ENCODE assay signal across 11 cellular contexts in the genomic region with DNA sequence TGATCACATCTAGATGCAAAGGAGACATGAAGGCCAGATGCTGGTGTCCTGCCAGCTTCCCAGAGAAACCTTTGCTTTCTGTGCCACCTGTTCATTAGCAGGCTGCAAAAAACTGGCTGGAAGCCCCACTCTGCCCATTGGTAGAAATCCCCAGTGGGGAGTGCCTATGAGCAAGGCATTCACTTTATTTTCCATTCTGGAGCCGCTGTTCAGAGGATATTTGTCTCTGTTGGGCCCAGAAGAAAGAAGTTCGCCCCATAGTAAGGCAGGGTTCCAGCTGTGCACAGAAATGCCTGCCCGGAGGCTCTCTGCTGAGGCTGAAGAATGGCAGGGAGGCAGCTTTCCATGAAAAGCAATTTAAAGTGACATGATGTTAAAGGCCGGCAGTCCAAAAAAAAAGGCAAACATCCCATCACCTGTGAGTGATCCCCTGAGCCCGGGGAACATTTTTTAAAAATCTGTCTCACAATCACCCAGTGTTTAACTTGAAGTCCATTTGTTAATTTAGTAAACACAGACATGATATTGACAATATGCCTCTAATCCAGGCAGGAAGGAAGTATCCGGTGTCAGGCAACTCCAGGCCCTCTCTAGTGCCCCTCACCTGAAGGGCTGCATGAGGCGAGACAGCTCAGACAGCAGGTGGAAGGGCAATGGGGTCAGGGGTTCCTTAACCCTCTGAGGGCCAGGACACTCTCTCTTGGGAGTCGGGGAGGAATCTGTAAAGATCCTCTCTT.
DNase-seq lines count a peak whose midpoint lies in the region; ATAC-seq, FAIRE-seq and TF ChIP-seq lines count a peak whose summit lies in the region.
"Had no signal": no experiment of that assay in that cellular context is flagged by ENCODE, and none has a peak within 500 bp of the region (broad histone marks: within the 10 kb centered on the region; RNA-seq: fewer than 3 reads in every experiment).

No MANE protein-coding gene starts in this region.

- no peaks in the 10 kb centered on the region for H3K9me3 Mint-ChIP-seq in stimulated activated effector memory CD8-positive, alpha-beta T cell treated with anti-CD3 and anti-CD28 coated beads, Interleukin-12 subunit alpha, Interleukin-12 subunit beta, amount 100 ng/mL, for 72 hours
- no peaks in the 10 kb centered on the region for H3K9me3 Mint-ChIP-seq in endothelial cell (ENCODE audit: unreplicated experiment)

- no peak overlapping the region for H3K27ac Mint-ChIP-seq in stimulated activated effector memory CD8-positive, alpha-beta T cell treated with anti-CD3 and anti-CD28 coated beads, Interleukin-12 subunit alpha, Interleukin-12 subunit beta, amount 100 ng/mL, for 72 hours
- H3K27ac Mint-ChIP-seq in endothelial cell (ENCODE audit: unreplicated experiment) = no peak overlapping the region
- H3K27ac Mint-ChIP-seq: activated naive CD8-positive, alpha-beta T cell had no signal

- no peaks in the 10 kb centered on the region for H3K27me3 ChIP-seq in small intestine (ENCODE audit: control insufficient read depth in 2 of 2, insufficient read depth in 2 of 2, low read length in 2 of 2)

- intact Hi-C loops in left cardiac atrium (cut with DNase I) = no loop called here

- H3K4me3 ChIP-seq in small intestine (ENCODE audit: low read depth in 1 of 2, low read length in 2 of 2) = no peak overlapping the region

- no peak overlapping the region for H3K4me3 Mint-ChIP-seq in stimulated activated effector memory CD8-positive, alpha-beta T cell treated with anti-CD3 and anti-CD28 coated beads, Interleukin-12 subunit alpha, Interleukin-12 subunit beta, amount 100 ng/mL, for 72 hours
- H3K4me3 Mint-ChIP-seq in endothelial cell (ENCODE audit: unreplicated experiment) = no peak overlapping the region
- H3K4me3 Mint-ChIP-seq: activated naive CD8-positive, alpha-beta T cell had no signal

- H3K9me3 ChIP-seq in small intestine (ENCODE audit: control insufficient read depth, low read depth) = no peaks in the 10 kb centered on the region

- no peak for FAIRE-seq in small intestine (lab: Jason Lieb, UNC)

- H3K27me3 Mint-ChIP-seq in endothelial cell (ENCODE audit: unreplicated experiment) = no peaks in the 10 kb centered on the region

- no peaks in the 10 kb centered on the region for H3K36me3 ChIP-seq in small intestine (ENCODE audit: control insufficient read depth in 2 of 2, insufficient read depth in 2 of 2, low read length in 2 of 2)

- 26 to 59% (median 36%) methylated on average over 8 of the region's 8 CpGs for WGBS in small intestine, 3 donors

- H3K36me3 Mint-ChIP-seq in stimulated activated effector memory CD8-positive, alpha-beta T cell treated with anti-CD3 and anti-CD28 coated beads, Interleukin-12 subunit alpha, Interleukin-12 subunit beta, amount 100 ng/mL, for 72 hours = no peaks in the 10 kb centered on the region
- H3K36me3 Mint-ChIP-seq in endothelial cell (ENCODE audit: low read depth, unreplicated experiment) = no peaks in the 10 kb centered on the region
- H3K36me3 Mint-ChIP-seq: activated naive CD8-positive, alpha-beta T cell had no signal

- peak; percentile 65 for DNase-seq in LHCN-M2 (ENCODE audit: low read depth)
- DNase-seq in NCI-H510A treated with DMSO at 0.1 percent for 48 hours (lab: John Stamatoyannopoulos, UW) = peak; percentile 88
- peak; percentile 45 for DNase-seq in iPS-NIHi11 (ENCODE audit: low spot score)
- peak; percentile 9 for DNase-seq in small intestine
- no peak for DNase-seq in stimulated activated effector memory CD8-positive, alpha-beta T cell treated with anti-CD3 and anti-CD28 coated beads, Interleukin-12 subunit alpha, Interleukin-12 subunit beta, amount 100 ng/mL, for 72 hours (ENCODE audit: low spot score in 2 of 2)
- no peak for DNase-seq in endothelial cell (ENCODE audit: low spot score)
- DNase-seq in left cardiac atrium = no peak
- no peak for DNase-seq in activated CD8-positive, alpha-beta memory T cell treated with anti-CD3 and anti-CD28 coated beads, Interleukin-2, amount 50 U/mL, for 48 hours
- DNase-seq: foreskin keratinocyte, T-helper 1 cell had no signal

- H3K27ac ChIP-seq in small intestine (ENCODE audit: low read depth in 1 of 2, low read length in 1 of 2) = no peak overlapping the region
- H3K27ac ChIP-seq: foreskin keratinocyte had no signal

- ATAC-seq in stimulated activated effector memory CD8-positive, alpha-beta T cell treated with anti-CD3 and anti-CD28 coated beads, Interleukin-12 subunit alpha, Interleukin-12 subunit beta, amount 100 ng/mL, for 72 hours = no peak
- no peak for ATAC-seq in left cardiac atrium

- no peak for TF ChIP-seq CTCF in endothelial cell (IDR thresholded peaks at IDR 0.05; ENCODE audit: unreplicated experiment)

- no peaks in the 10 kb centered on the region for H3K4me1 ChIP-seq in small intestine (ENCODE audit: control insufficient read depth in 2 of 2, insufficient read depth in 1 of 2, low read depth in 1 of 2, low read length in 1 of 2)
- H3K4me1 ChIP-seq: foreskin keratinocyte had no signal

- H3K4me1 Mint-ChIP-seq in stimulated activated effector memory CD8-positive, alpha-beta T cell treated with anti-CD3 and anti-CD28 coated beads, Interleukin-12 subunit alpha, Interleukin-12 subunit beta, amount 100 ng/mL, for 72 hours = no peaks in the 10 kb centered on the region
- peaks cover 9% of the 10 kb centered on the region for H3K4me1 Mint-ChIP-seq in endothelial cell (ENCODE audit: unreplicated experiment)

Comparison
In these comparisons a context has a peak if more than half of its experiments do, and no peak if none do; other contexts are left out.
1. DNase-seq: peak in LHCN-M2 (single experiment), NCI-H510A treated with DMSO at 0.1 percent for 48 hours (single experiment), iPS-NIHi11 (single experiment) and small intestine (single experiment); none in stimulated activated effector memory CD8-positive, alpha-beta T cell treated with anti-CD3 and anti-CD28 coated beads, Interleukin-12 subunit alpha, Interleukin-12 subunit beta, amount 100 ng/mL, for 72 hours (0 of 2), endothelial cell (single experiment), left cardiac atrium (single experiment) and activated CD8-positive, alpha-beta memory T cell treated with anti-CD3 and anti-CD28 coated beads, Interleukin-2, amount 50 U/mL, for 48 hours (single experiment).